9 cellular contexts compared by ENCODE assay signal in the genomic region with DNA sequence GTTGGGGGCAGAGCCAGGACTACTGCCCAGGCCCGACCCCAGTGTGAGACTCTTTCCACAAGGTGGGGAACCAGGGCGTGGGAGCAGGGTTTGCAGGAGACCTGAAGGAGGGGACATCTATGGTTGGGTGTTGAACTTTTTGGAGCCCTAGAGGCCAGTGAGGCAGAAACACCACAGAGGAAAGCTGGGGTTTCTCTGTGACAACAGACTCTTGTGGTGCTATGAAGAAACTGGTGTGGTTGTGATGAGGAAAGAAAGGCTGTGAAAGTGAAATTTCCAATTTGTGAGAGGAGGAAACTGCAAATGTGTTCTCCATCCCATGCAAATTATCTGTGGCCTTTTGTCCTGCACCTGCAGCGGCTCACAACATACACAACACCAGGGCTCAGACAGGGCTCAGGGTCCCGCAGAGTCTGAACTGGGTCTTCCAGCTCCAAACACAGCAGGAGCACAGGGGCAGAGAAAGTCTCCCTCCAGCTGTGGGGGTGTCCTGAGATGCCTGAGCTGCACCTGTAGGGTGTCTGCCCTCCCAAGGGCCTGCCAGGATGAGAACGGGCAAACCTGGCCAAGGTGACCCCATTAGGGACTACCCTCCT. TPM values are rescaled to one million over a fixed set of nuclear protein-coding genes. Genes with fewer than 3 reads are reported as not detected.
DNase-seq lines count a peak whose midpoint lies in the region; ATAC-seq, FAIRE-seq and TF ChIP-seq lines count a peak whose summit lies in the region.
"Had no signal": no experiment of that assay in that cellular context is flagged by ENCODE, and none has a peak within 500 bp of the region (broad histone marks: within the 10 kb centered on the region; RNA-seq: fewer than 3 reads in every experiment).

No MANE protein-coding gene starts in this region.

- peak overlapping the region; percentile 87 for H3K9ac ChIP-seq in OCI-LY3 (ENCODE audit: low read length)

- ATAC-seq in HG02885 (IDR thresholded peaks at IDR 0.05; ENCODE audit: poor library complexity, unreplicated experiment) = peak; percentile 77

- H2AFZ ChIP-seq in OCI-LY3 (ENCODE audit: low read depth, low read length) = no peak overlapping the region

- DNase-seq in GM19239 (ENCODE audit: insufficient read length, low spot score) = peak; percentile 33
- DNase-seq in esophagus muscularis mucosa (ENCODE audit: extremely low spot score) = no peak
- DNase-seq in EL = no peak
- DNase-seq in NCI-H128 (lab: John Stamatoyannopoulos, UW; ENCODE audit: unreplicated experiment) = no peak
- no peak for DNase-seq in HCEC 1CT
- DNase-seq: KG1 had no signal

- TF ChIP-seq EP300 in esophagus muscularis mucosa (IDR thresholded peaks at IDR 0.05) = no peak

- H3K27me3 ChIP-seq in OCI-LY3 (ENCODE audit: low read depth, low read length) (no peaks in the 10 kb centered on the region), esophagus muscularis mucosa (no peaks in the 10 kb centered on the region)

- peak overlapping the region; percentile 72 for H3K4me2 ChIP-seq in OCI-LY3 (ENCODE audit: low read length)

- peak; percentile 17 for TF ChIP-seq CTCF in OCI-LY3 (IDR thresholded peaks at IDR 0.05; ENCODE audit: low read depth, low read length)
- no peak for TF ChIP-seq CTCF in esophagus muscularis mucosa (IDR thresholded peaks at IDR 0.05)

- peak overlapping the region; percentile 67; the same call in 1 of the 2 replicates for H3K4me3 ChIP-seq in OCI-LY3 (ENCODE audit: low read length)
- no peak overlapping the region for H3K4me3 ChIP-seq in esophagus muscularis mucosa

- H3K9me3 ChIP-seq in OCI-LY3 (ENCODE audit: insufficient read depth, low read length) (peaks cover 6% of the 10 kb centered on the region; the same call in 1 of the 2 replicates), esophagus muscularis mucosa (no peaks in the 10 kb centered on the region)

- FAIRE-seq in GM19239 (lab: Jason Lieb, UNC) = peak; percentile 100

- H4K20me1 ChIP-seq in OCI-LY3 (ENCODE audit: insufficient read depth, low read length) = no peaks in the 10 kb centered on the region

- 82% methylated on average over 5 of the region's 5 CpGs for WGBS in esophagus muscularis mucosa

- intact Hi-C loops in esophagus muscularis mucosa (cut with DNase I) = no loop called here

- peak; percentile 46 for TF ChIP-seq POLR2A in GM10847 (IDR thresholded peaks at IDR 0.05; ENCODE audit: extremely low read depth, insufficient read length)
- no peak for TF ChIP-seq POLR2A in esophagus muscularis mucosa (IDR thresholded peaks at IDR 0.05; ENCODE audit: low read depth)

- peaks cover 91% of the 10 kb centered on the region for H3K4me1 ChIP-seq in OCI-LY3 (ENCODE audit: low read length)
- no peaks in the 10 kb centered on the region for H3K4me1 ChIP-seq in esophagus muscularis mucosa

- H3K36me3 ChIP-seq in OCI-LY3 (replicated peaks; ENCODE audit: low read depth, low read length) = peaks cover 13% of the 10 kb centered on the region
- no peaks in the 10 kb centered on the region for H3K36me3 ChIP-seq in esophagus muscularis mucosa

- peaks cover 14% of the 10 kb centered on the region for H3K79me2 ChIP-seq in OCI-LY3 (ENCODE audit: low read length)

- H3K27ac ChIP-seq in OCI-LY3 (ENCODE audit: low read length) (peak overlapping the region; percentile 96), esophagus muscularis mucosa (replicated peaks in 1 of 4) (no peak overlapping the region)

RNA-seq across cellular contexts. Expression of a gene that starts 51.4 kb away (rescaled TPM):
- total RNA-seq in esophagus muscularis mucosa = 100 to 1,000 TPM; 135 to 143 (median 138) TPM
